ENCODE assay signal across 1 cellular context in genomic region chr17:46877466-46877865, GRCh38.
TF ChIP-seq lines count a peak whose summit lies in the region.

No MANE protein-coding gene starts in this region.

TF ChIP-seq in K562, 482 proteins besides CTCF, POLR2A, EP300 and RAD21:
- TF ChIP-seq SAP30 (IDR thresholded peaks at IDR 0.05; ENCODE audit: borderline replicate concordance, insufficient read depth, low read depth, low read length, poor library complexity, severe bottlenecking) (no peak), ELF1 (tag; IDR thresholded peaks at IDR 0.05) (no peak), SNAPC5 (CRISPR knock-in tag; IDR thresholded peaks at IDR 0.05) (no peak), TSC22D4 (tag; IDR thresholded peaks at IDR 0.05) (no peak), TEAD4 (IDR thresholded peaks at IDR 0.05; ENCODE audit: low read length) (no peak), TEAD4 (CRISPR knock-in tag; IDR thresholded peaks at IDR 0.05; ENCODE audit: borderline replicate concordance) (no peak)
TF ChIP-seq in K562: peak in this region for 0.
